2 cellular contexts compared by ENCODE assay signal in genomic region chr2:65383571-65384488, GRCh38.
TF ChIP-seq lines count a peak whose summit lies in the region.

No MANE protein-coding gene starts in this region.

TF ChIP-seq in A549, 52 proteins besides CTCF, POLR2A, EP300 and RAD21:
- TF ChIP-seq SMC3 (IDR thresholded peaks at IDR 0.05) (no peak), JUNB (IDR thresholded peaks at IDR 0.05) (no peak), FOSL2 (IDR thresholded peaks at IDR 0.05) (no peak), FOSL2 (CRISPR knock-in tag; IDR thresholded peaks at IDR 0.05) (no peak), GATA3 (IDR thresholded peaks at IDR 0.05; ENCODE audit: borderline replicate concordance) (no peak), BHLHE40 (IDR thresholded peaks at IDR 0.05; ENCODE audit: low read depth, low read length) (no peak), HES2 (IDR thresholded peaks at IDR 0.05) (no peak), PHF8 (IDR thresholded peaks at IDR 0.05; ENCODE audit: borderline replicate concordance, low read depth) (no peak), BCL3 (IDR thresholded peaks at IDR 0.05) (no peak), CEBPB (IDR thresholded peaks at IDR 0.05) (no peak), CBX2 (IDR thresholded peaks at IDR 0.05; ENCODE audit: borderline replicate concordance, low read depth) (no peak)
- TF ChIP-seq, protein P1, sequence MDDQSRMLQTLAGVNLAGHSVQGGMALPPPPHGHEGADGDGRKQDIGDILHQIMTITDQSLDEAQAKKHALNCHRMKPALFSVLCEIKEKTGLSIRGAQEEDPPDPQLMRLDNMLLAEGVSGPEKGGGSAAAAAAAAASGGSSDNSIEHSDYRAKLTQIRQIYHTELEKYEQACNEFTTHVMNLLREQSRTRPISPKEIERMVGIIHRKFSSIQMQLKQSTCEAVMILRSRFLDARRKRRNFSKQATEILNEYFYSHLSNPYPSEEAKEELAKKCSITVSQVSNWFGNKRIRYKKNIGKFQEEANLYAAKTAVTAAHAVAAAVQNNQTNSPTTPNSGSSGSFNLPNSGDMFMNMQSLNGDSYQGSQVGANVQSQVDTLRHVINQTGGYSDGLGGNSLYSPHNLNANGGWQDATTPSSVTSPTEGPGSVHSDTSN (IDR thresholded peaks at IDR 0.05), result no peak
TF ChIP-seq in A549: peak in this region for 0.

TF ChIP-seq in endothelial cell of umbilical vein, 7 proteins besides CTCF, POLR2A, EP300 and RAD21:
- TF ChIP-seq, protein P2, sequence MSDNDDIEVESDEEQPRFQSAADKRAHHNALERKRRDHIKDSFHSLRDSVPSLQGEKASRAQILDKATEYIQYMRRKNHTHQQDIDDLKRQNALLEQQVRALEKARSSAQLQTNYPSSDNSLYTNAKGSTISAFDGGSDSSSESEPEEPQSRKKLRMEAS (IDR thresholded peaks at IDR 0.05; ENCODE audit: insufficient read depth, insufficient read length), result no peak
- peak; percentile 93 for TF ChIP-seq POLR2AphosphoS5 (IDR thresholded peaks at IDR 0.05; ENCODE audit: insufficient read depth, low read depth, low read length)
- TF ChIP-seq GATA2 (IDR thresholded peaks at IDR 0.05; ENCODE audit: insufficient read depth, insufficient read length, low read depth, low read length), result peak; percentile 94
- TF ChIP-seq FOS (IDR thresholded peaks at IDR 0.05; ENCODE audit: borderline replicate concordance, insufficient read depth, low read length), result peak; percentile 48
